In genomic region chr3:179418610-179419009, GRCh38 we compare ENCODE assay signal across 20 cellular contexts.
"Had no signal": no experiment of that assay in that cellular context is flagged by ENCODE, and none has a peak within 500 bp of the region (broad histone marks: within the 10 kb centered on the region; RNA-seq: fewer than 3 reads in every experiment).

No MANE protein-coding gene starts in this region.

- ATAC-seq: activated CD4-positive, CD25-positive, alpha-beta regulatory T cell treated with anti-CD3 and anti-CD28 coated beads, Interleukin-2, amount 50 U/mL, for 24 hours; activated CD8-positive, alpha-beta T cell treated with anti-CD3 and anti-CD28 coated beads, Interleukin-2, amount 10 ng/mL, durations not matched to agents 7 days and 5 days; Panc1; Right ventricle myocardium inferior had no signal

- DNase-seq: activated CD4-positive, alpha-beta T cell treated with anti-CD3 and anti-CD28 coated beads for 4 hours; activated CD4-positive, alpha-beta T cell treated with anti-CD3 and anti-CD28 coated beads, Interleukin-2, amount 50 U/mL, for 4 hours; activated CD8-positive, alpha-beta memory T cell treated with anti-CD3 and anti-CD28 coated beads, Interleukin-2, amount 50 U/mL, for 48 hours; activated CD8-positive, alpha-beta T cell treated with anti-CD3 and anti-CD28 coated beads, Interleukin-2, amount 10 ng/mL, durations not matched to agents 7 days and 5 days; activated T-cell treated with anti-CD3 and anti-CD28 coated beads, Interleukin-2, amount 50 U/mL, for 1 hour; aorta; caudate nucleus; colonic mucosa; MG63; NCI-H1105; NCI-H1694; NCI-H2171 treated with DMSO at 0.1 percent for 48 hours; NCI-H510A treated with DMSO at 0.1 percent for 48 hours; NCI-H774; NK-92 treated with Interleukin-12 subunit alpha and Interleukin-12 subunit beta, amount 100 ng/mL, for 24 hours; OCI-M1; RPMI8226 had no signal
